Comparison of ENCODE assay signal across 11 cellular contexts in genomic region chr17:18181358-18181757, GRCh38. TPM values are rescaled to one million over a fixed set of nuclear protein-coding genes. Genes with fewer than 3 reads are reported as not detected.
A peak's percentile ranks its signal among the peaks of the same experiment; 100 is the strongest.
DNase-seq lines count a peak whose midpoint lies in the region; ATAC-seq lines count a peak whose summit lies in the region.
"Had no signal": no experiment of that assay in that cellular context is flagged by ENCODE, and none has a peak within 500 bp of the region (broad histone marks: within the 10 kb centered on the region; RNA-seq: fewer than 3 reads in every experiment).

No MANE protein-coding gene starts in this region.

- peak; percentile 50 for DNase-seq in activated T-cell treated with anti-CD3 and anti-CD28 coated beads for 24 hours (ENCODE audit: low read depth)
- no peak for DNase-seq in activated T-cell treated with anti-CD3 and anti-CD28 coated beads, Interleukin-2, amount 50 U/mL, for 1 hour
- DNase-seq in naive thymus-derived CD4-positive, alpha-beta T cell = peak in 1 of 9 donors; percentile 56
- no peak for DNase-seq in inferior parietal cortex (ENCODE audit: extremely low spot score)
- DNase-seq in ureter (ENCODE audit: low spot score) = no peak
- DNase-seq in NCI-H2227 treated with DMSO at 0.1 percent for 48 hours (lab: John Stamatoyannopoulos, UW) = no peak
- DNase-seq: esophagus squamous epithelium; KBM-7; NK-92 treated with Interleukin-12 subunit alpha and Interleukin-12 subunit beta, amount 100 ng/mL, for 24 hours had no signal

- H3K36me3 Mint-ChIP-seq in activated naive CD4-positive, alpha-beta T cell treated with anti-CD3 and anti-CD28 coated beads, Interleukin-2, amount 50 U/mL, for 24 hours = peaks cover 4% of the 10 kb centered on the region
- H3K36me3 Mint-ChIP-seq in naive thymus-derived CD4-positive, alpha-beta T cell = peaks cover 0 to 16% (median 3%) of the 10 kb centered on the region in 5 donors

- H3K9me3 ChIP-seq in naive thymus-derived CD4-positive, alpha-beta T cell (ENCODE audit: control insufficient read depth in 2 of 3, low read length in 3 of 3) = no peaks in the 10 kb centered on the region
- H3K9me3 ChIP-seq in stomach smooth muscle (ENCODE audit: control insufficient read depth in 2 of 2, low read length in 2 of 2) = no peaks in the 10 kb centered on the region
- H3K9me3 ChIP-seq: esophagus squamous epithelium had no signal

- peaks cover 0 to 4% (median 0%) of the 10 kb centered on the region in 3 experiments for H3K36me3 ChIP-seq in naive thymus-derived CD4-positive, alpha-beta T cell (ENCODE audit: control insufficient read depth in 2 of 3, insufficient read depth in 3 of 3, low read length in 3 of 3)
- H3K36me3 ChIP-seq in stomach smooth muscle (ENCODE audit: control insufficient read depth in 2 of 2, insufficient read depth in 2 of 2, low read length in 2 of 2) = peaks cover 0 to 2% of the 10 kb centered on the region in 2 donors
- H3K36me3 ChIP-seq: esophagus squamous epithelium had no signal

- peak overlapping the region; percentile 93 for H3K27ac ChIP-seq in naive thymus-derived CD4-positive, alpha-beta T cell (ENCODE audit: low read depth, low read length)
- peak overlapping the region; percentile 96 for H3K27ac ChIP-seq in stomach smooth muscle (ENCODE audit: low read length)

- peak overlapping the region; percentile 96 for H3K27ac Mint-ChIP-seq in activated naive CD4-positive, alpha-beta T cell treated with anti-CD3 and anti-CD28 coated beads, Interleukin-2, amount 50 U/mL, for 24 hours
- peak overlapping the region; percentile 96 to 99 (median 98) for H3K27ac Mint-ChIP-seq in naive thymus-derived CD4-positive, alpha-beta T cell

- no peak overlapping the region for H3K4me3 ChIP-seq in naive thymus-derived CD4-positive, alpha-beta T cell (ENCODE audit: low read length)
- no peak overlapping the region for H3K4me3 ChIP-seq in stomach smooth muscle (ENCODE audit: low read length in 2 of 2)

- no peaks in the 10 kb centered on the region for H3K27me3 Mint-ChIP-seq in activated naive CD4-positive, alpha-beta T cell treated with anti-CD3 and anti-CD28 coated beads, Interleukin-2, amount 50 U/mL, for 24 hours
- peaks cover 0 to 3% (median 0%) of the 10 kb centered on the region in 5 donors for H3K27me3 Mint-ChIP-seq in naive thymus-derived CD4-positive, alpha-beta T cell

- H3K27me3 ChIP-seq in naive thymus-derived CD4-positive, alpha-beta T cell (ENCODE audit: control insufficient read depth in 2 of 2, insufficient read depth in 2 of 2, low read length in 2 of 2) = no peaks in the 10 kb centered on the region
- no peaks in the 10 kb centered on the region for H3K27me3 ChIP-seq in stomach smooth muscle (ENCODE audit: control insufficient read depth in 1 of 2, insufficient read depth in 2 of 2, low read length in 2 of 2)
- H3K27me3 ChIP-seq: esophagus squamous epithelium had no signal

- peaks cover 14 to 20% of the 10 kb centered on the region in 2 donors for H3K4me1 ChIP-seq in naive thymus-derived CD4-positive, alpha-beta T cell (ENCODE audit: control insufficient read depth in 2 of 2, insufficient read depth in 2 of 2, low read length in 2 of 2)
- peaks cover 28% of the 10 kb centered on the region for H3K4me1 ChIP-seq in stomach smooth muscle (ENCODE audit: control insufficient read depth, insufficient read depth, low read length)

- peak overlapping the region; percentile 99 for H3K4me3 Mint-ChIP-seq in activated naive CD4-positive, alpha-beta T cell treated with anti-CD3 and anti-CD28 coated beads, Interleukin-2, amount 50 U/mL, for 24 hours
- H3K4me3 Mint-ChIP-seq in naive thymus-derived CD4-positive, alpha-beta T cell = peak overlapping the region in 4 of 10 donors; percentile 63 to 99 (median 94)

- intact Hi-C loops in naive thymus-derived CD4-positive, alpha-beta T cell (cut with micrococcal nuclease) = loop anchor here (5.0 to 10.0 kb wide), 3 partner anchors 673 to 1796 kb away; partner anchors contain the start of genes AKAP10 (in 1 of the 2), MAPK7 (in 1 of the 2) and PRPSAP2 (in 1 of the 2)

- no peak for ATAC-seq in naive thymus-derived CD4-positive, alpha-beta T cell

- no peaks in the 10 kb centered on the region for H3K9me3 Mint-ChIP-seq in activated naive CD4-positive, alpha-beta T cell treated with anti-CD3 and anti-CD28 coated beads, Interleukin-2, amount 50 U/mL, for 24 hours
- H3K9me3 Mint-ChIP-seq in naive thymus-derived CD4-positive, alpha-beta T cell = peaks cover 0 to 4% (median 0%) of the 10 kb centered on the region in 11 donors

- POLR2A ChIA-PET in naive thymus-derived CD4-positive, alpha-beta T cell (lab: Charles Lee) = interaction anchor here (1.1 kb wide), 1 partner anchor 16 kb away, joined by 4 read pairs; no protein-coding TSS in a partner anchor

- CTCF ChIA-PET in naive thymus-derived CD4-positive, alpha-beta T cell (lab: Charles Lee) = no interaction called here

- H3K4me1 Mint-ChIP-seq in activated naive CD4-positive, alpha-beta T cell treated with anti-CD3 and anti-CD28 coated beads, Interleukin-2, amount 50 U/mL, for 24 hours = peaks cover 33% of the 10 kb centered on the region
- peaks cover 18 to 38% (median 24%) of the 10 kb centered on the region in 7 donors for H3K4me1 Mint-ChIP-seq in naive thymus-derived CD4-positive, alpha-beta T cell

- H3K9ac ChIP-seq in stomach smooth muscle (ENCODE audit: low read length in 2 of 2) = no peak overlapping the region

RNA-seq across cellular contexts. Expression of gene ALKBH5, which starts 2.3 kb away (rescaled TPM):
- 100 to 1,000 TPM in 3 of 5 experiments, 10 to 100 TPM in 2; 97.4 to 135 (median 108) TPM for total RNA-seq in naive thymus-derived CD4-positive, alpha-beta T cell
- polyA plus RNA-seq in naive thymus-derived CD4-positive, alpha-beta T cell = 100 to 1,000 TPM; 121 to 154 TPM
- total RNA-seq in ureter = 87.9 TPM

RNA-seq across cellular contexts. Expression of gene LLGL1, which starts 44.1 kb away (rescaled TPM):
- total RNA-seq in naive thymus-derived CD4-positive, alpha-beta T cell = 10 to 100 TPM; 12.9 to 21.6 (median 16.5) TPM
- 1 to 10 TPM in 1 of 2 donors, under 1 TPM in 1; 0.89 to 2.0 TPM for polyA plus RNA-seq in naive thymus-derived CD4-positive, alpha-beta T cell
- total RNA-seq in ureter = 18.5 TPM
